8 cellular contexts compared by ENCODE assay signal in genomic region chr17:50638851-50639767, GRCh38. TPM values are rescaled to one million over a fixed set of nuclear protein-coding genes. Genes with fewer than 3 reads are reported as not detected.
DNase-seq lines count a peak whose midpoint lies in the region; ATAC-seq, FAIRE-seq and TF ChIP-seq lines count a peak whose summit lies in the region.

No MANE protein-coding gene starts in this region.

- peaks cover 4 to 5% of the 10 kb centered on the region in 2 donors for H3K4me1 Mint-ChIP-seq in effector memory CD8-positive, alpha-beta T cell (ENCODE audit: low read depth in 2 of 2)

- H3K4me3 Mint-ChIP-seq in effector memory CD8-positive, alpha-beta T cell, result no peak overlapping the region

- TF ChIP-seq EP300 in suprapubic skin (IDR thresholded peaks at IDR 0.05), result no peak

- DNase-seq in SIG-M5 treated with dmso at 0.1 percent for 504 hours (lab: John Stamatoyannopoulos, UW; ENCODE audit: unreplicated experiment) (peak; percentile 45), SIG-M5 (lab: John Stamatoyannopoulos, UW) (no peak), astrocyte of the cerebellum (ENCODE audit: low read depth) (peak; percentile 94), iris pigment epithelial cell (ENCODE audit: low read depth) (peak; percentile 92), suprapubic skin (ENCODE audit: low spot score in 2 of 2) (peak; percentile 89 to 92), NCI-H1930 (lab: John Stamatoyannopoulos, UW) (no peak), GM12892 (ENCODE audit: insufficient read length) (no peak)
- no peak for DNase-seq in effector memory CD8-positive, alpha-beta T cell

- FAIRE-seq in GM12892 (lab: Jason Lieb, UNC), result no peak

- no peak overlapping the region for H3K27ac ChIP-seq in suprapubic skin

- ATAC-seq in effector memory CD8-positive, alpha-beta T cell (replicated peaks), result no peak

- H3K27me3 Mint-ChIP-seq in effector memory CD8-positive, alpha-beta T cell, result peaks cover 31 to 79% of the 10 kb centered on the region in 2 donors

- peaks cover 59% of the 10 kb centered on the region for H3K4me1 ChIP-seq in suprapubic skin

- no peaks in the 10 kb centered on the region for H3K27me3 ChIP-seq in suprapubic skin

- in situ Hi-C loops in astrocyte of the cerebellum (cut with HindIII; ENCODE audit: low sequenced_read_pairs), result loop anchor here (5.0 kb wide), 1 partner anchor 47 kb away; no protein-coding TSS in a partner anchor

- TF ChIP-seq CTCF in astrocyte of the cerebellum (IDR thresholded peaks at IDR 0.05; ENCODE audit: low read depth, low read length, missing control alignments) (no peak), suprapubic skin (IDR thresholded peaks at IDR 0.05) (no peak)

- H3K4me3 ChIP-seq in astrocyte of the cerebellum (ENCODE audit: low read depth, low read length), result no peak overlapping the region
- H3K4me3 ChIP-seq in suprapubic skin, result no peak overlapping the region

- H3K9me3 ChIP-seq in suprapubic skin, result no peaks in the 10 kb centered on the region

- TF ChIP-seq POLR2A in suprapubic skin (IDR thresholded peaks at IDR 0.05) (no peak), GM12892 (IDR thresholded peaks at IDR 0.05; ENCODE audit: low read depth, low read length) (no peak)

- no peaks in the 10 kb centered on the region for H3K36me3 ChIP-seq in suprapubic skin

- WGBS in suprapubic skin, result 28% methylated on average over 6 of the region's 10 CpGs

- H3K36me3 Mint-ChIP-seq in effector memory CD8-positive, alpha-beta T cell (ENCODE audit: insufficient read depth), result no peaks in the 10 kb centered on the region

- H3K27ac Mint-ChIP-seq in effector memory CD8-positive, alpha-beta T cell, result no peak overlapping the region

- H3K9me3 Mint-ChIP-seq in effector memory CD8-positive, alpha-beta T cell, result no peaks in the 10 kb centered on the region

RNA-seq across cellular contexts. Expression of gene ABCC3, which starts 4.4 kb away (rescaled TPM):
- total RNA-seq in suprapubic skin, result 100 to 1,000 TPM in 1 of 4 donors, 10 to 100 TPM in 3; 31.7 to 113 (median 36.2) TPM
- polyA plus RNA-seq in GM12892 (2012; ENCODE audit: missing spikeins), result 0.89 TPM

Comparison
In these comparisons a context has a peak if more than half of its experiments do, and no peak if none do; other contexts are left out.
1. DNase-seq: peak in SIG-M5 treated with dmso at 0.1 percent for 504 hours (single experiment), astrocyte of the cerebellum (single experiment), iris pigment epithelial cell (single experiment) and suprapubic skin (2 of 2); none in SIG-M5 (single experiment), NCI-H1930 (0 of 2), GM12892 (single experiment) and effector memory CD8-positive, alpha-beta T cell (0 of 3).